Comparison of ENCODE assay signal across 8 cellular contexts in the genomic region with DNA sequence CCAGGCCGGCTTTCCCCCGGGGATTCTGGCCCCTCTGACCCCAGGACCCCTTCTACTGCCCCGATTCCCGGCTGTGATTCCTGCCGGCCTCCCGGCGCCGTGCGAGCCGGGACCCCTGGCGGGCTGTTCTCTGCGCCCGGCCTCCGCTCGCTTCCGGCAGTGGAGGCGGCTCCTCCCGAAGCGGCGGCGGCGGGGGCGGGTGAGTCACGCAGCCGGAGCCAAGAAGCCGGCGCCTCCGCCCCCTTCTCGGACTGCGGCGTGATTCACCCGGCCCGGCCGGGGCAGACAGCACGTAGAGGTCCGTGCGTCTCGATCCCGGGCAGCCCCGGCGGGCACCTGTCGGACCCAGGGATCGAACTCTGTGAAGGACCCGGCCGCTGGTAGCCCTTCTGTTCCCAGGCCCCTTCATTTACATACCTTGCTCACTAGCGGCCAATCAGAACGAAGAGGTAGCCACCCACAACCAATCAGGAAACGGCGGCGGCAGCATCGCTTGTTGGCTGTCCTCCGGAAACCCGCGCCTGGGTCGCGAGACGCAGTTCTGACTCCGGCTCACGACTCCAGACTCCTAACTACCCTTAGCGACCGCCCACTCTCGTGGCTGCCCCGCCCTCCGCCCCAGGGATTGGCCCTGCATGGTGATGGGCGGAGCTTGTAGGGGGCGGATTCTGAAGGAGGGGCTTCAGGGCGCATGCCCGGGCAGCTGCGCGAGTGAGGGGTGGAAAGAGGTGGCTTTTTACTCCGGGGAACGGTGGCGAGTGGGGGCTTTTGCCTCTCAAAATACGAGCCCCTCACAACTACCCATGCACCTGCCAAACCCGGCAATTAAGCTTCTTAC. TPM values are rescaled to one million over a fixed set of nuclear protein-coding genes. Genes with fewer than 3 reads are reported as not detected.
A peak's percentile ranks its signal among the peaks of the same experiment; 100 is the strongest.
DNase-seq lines count a peak whose midpoint lies in the region; ATAC-seq, FAIRE-seq and TF ChIP-seq lines count a peak whose summit lies in the region.

TSS of gene SERTAD1 (minus strand) at position 543 of the 838 bp plus-strand sequence. CDS start 2,446 bp downstream, outside the sequence.

- ATAC-seq in GM19035 (IDR thresholded peaks at IDR 0.05; ENCODE audit: unreplicated experiment): peak; percentile 83
- ATAC-seq in HG03354 (IDR thresholded peaks at IDR 0.05; ENCODE audit: poor library complexity, severe bottlenecking, unreplicated experiment): peak; percentile 84

- H3K9me3 ChIP-seq in keratinocyte (ENCODE audit: control insufficient read depth, low read depth, low read length): no peaks in the 10 kb centered on the region

- peaks cover 0 to 6% of the 10 kb centered on the region in 2 experiments for H3K36me3 ChIP-seq in keratinocyte (ENCODE audit: control insufficient read depth in 2 of 2, extremely low read depth in 1 of 2, insufficient read depth in 2 of 2, low read length in 2 of 2)

- peak; percentile 67 for FAIRE-seq in keratinocyte (lab: Jason Lieb, UNC)

- peak within 1 kb of the TSS; percentile 96 for H3K9ac ChIP-seq in keratinocyte (ENCODE audit: control insufficient read depth, extremely low read depth, insufficient read depth, low read length)

- no peaks in the 10 kb centered on the region for H3K9me1 ChIP-seq in keratinocyte (ENCODE audit: control insufficient read depth, extremely low read depth, insufficient read depth, low read length)

- peak within 1 kb of the TSS; percentile 92 for H3K27ac ChIP-seq in keratinocyte (ENCODE audit: control insufficient read depth, insufficient read depth, low read length)

- no peaks in the 10 kb centered on the region for H4K20me1 ChIP-seq in keratinocyte (ENCODE audit: control insufficient read depth, extremely low read depth, insufficient read depth, low read length)

- H3K4me2 ChIP-seq in keratinocyte (ENCODE audit: control insufficient read depth, extremely low read depth, insufficient read depth, low read depth, low read length): peak within 1 kb of the TSS; percentile 95

- dilution Hi-C loops in keratinocyte (cut with MboI; ENCODE audit: extremely low pct_ligation_motif_present, low sequenced_read_pairs): no loop called here

- H3K4me1 ChIP-seq in keratinocyte (ENCODE audit: control insufficient read depth, extremely low read depth, insufficient read depth, low read length): peaks cover 7% of the 10 kb centered on the region

- H2AFZ ChIP-seq in keratinocyte (ENCODE audit: control insufficient read depth, low read length): peak within 1 kb of the TSS; percentile 62

- TF ChIP-seq CTCF in keratinocyte (optimal IDR thresholded peaks at IDR 0.05 in 1 of 3, IDR thresholded peaks at IDR 0.05 in 1 of 3, conservative IDR thresholded peaks at IDR 0.05 in 1 of 3; ENCODE audit: extremely low read depth in 1 of 3, insufficient read depth in 2 of 3, low read length in 3 of 3): peak in 2 of 3 experiments; percentile 57 to 75

- H3K4me3 ChIP-seq in keratinocyte (ENCODE audit: control insufficient read depth in 2 of 3, extremely low read depth in 1 of 3, insufficient read depth in 2 of 3, low read depth in 1 of 3, low read length in 3 of 3): peak within 1 kb of the TSS; percentile 61 to 100 (median 99)

- peaks cover 28% of the 10 kb centered on the region for H3K79me2 ChIP-seq in keratinocyte (ENCODE audit: control insufficient read depth, insufficient read depth, low read length)

- DNase-seq in AML-193 (lab: John Stamatoyannopoulos, UW): peak; percentile 97 to 98
- peak; percentile 99 for DNase-seq in NCI-H446 treated with DMSO at 0.1 percent for 48 hours (lab: John Stamatoyannopoulos, UW)
- peak; percentile 100 for DNase-seq in activated CD4-positive, CD25-positive, alpha-beta regulatory T cell treated with anti-CD3 and anti-CD28 coated beads, Interleukin-2, amount 50 U/mL, for 72 hours
- DNase-seq in cerebellar nuclear complex (lab: John Stamatoyannopoulos, UW): peak; percentile 98 to 99
- DNase-seq in keratinocyte (ENCODE audit: low read depth, low spot score): peak; percentile 93
- peak; percentile 100 for DNase-seq in stimulated activated CD4-positive, alpha-beta T cell treated with anti-CD3 and anti-CD28 coated beads, Interleukin-15, amount 100 ng/mL, for 1 hour (ENCODE audit: low read depth in 1 of 2, low spot score in 1 of 2)

- H3K27me3 ChIP-seq in keratinocyte (ENCODE audit: control insufficient read depth, extremely low read depth, insufficient read depth, low read length): no peaks in the 10 kb centered on the region

RNA-seq across cellular contexts. Expression of gene SERTAD1, which starts in this region (rescaled TPM):
- polyA plus RNA-seq in keratinocyte: 9.5 to 15.4 TPM (median 10.5 TPM) in 3 replicates
- polyA plus RNA-seq in keratinocyte (2011; ENCODE audit: low read depth): 17.5 TPM
- polyA plus RNA-seq in keratinocyte (2011; cell fraction: cytosol; rRNA removed): 7.1 and 13.0 TPM in 2 replicates
- 8.1 and 10.9 TPM in 2 replicates for polyA plus RNA-seq in keratinocyte (2011; cell fraction: nucleus; rRNA removed)
- polyA plus RNA-seq in keratinocyte (2012; ENCODE audit: low replicate concordance): 10.6 and 28.6 TPM in 2 replicates
- 3.8 to 6.1 TPM (median 4.4 TPM) in 3 replicates for polyA minus RNA-seq in keratinocyte
- polyA minus RNA-seq in keratinocyte (2011; cell fraction: cytosol; rRNA and poly(A)+ RNA removed): 10.0 TPM
- 3.5 and 4.0 TPM in 2 replicates for polyA minus RNA-seq in keratinocyte (2011; cell fraction: nucleus; rRNA and poly(A)+ RNA removed)

Comparison
In these comparisons a context has a peak if more than half of its experiments do, and no peak if none do; other contexts are left out.
1. Peak in every context shown above with its lines: DNase-seq, ATAC-seq, H3K4me3 ChIP-seq and H3K27ac ChIP-seq.